ENCODE assay signal across 8 cellular contexts in the genomic region with DNA sequence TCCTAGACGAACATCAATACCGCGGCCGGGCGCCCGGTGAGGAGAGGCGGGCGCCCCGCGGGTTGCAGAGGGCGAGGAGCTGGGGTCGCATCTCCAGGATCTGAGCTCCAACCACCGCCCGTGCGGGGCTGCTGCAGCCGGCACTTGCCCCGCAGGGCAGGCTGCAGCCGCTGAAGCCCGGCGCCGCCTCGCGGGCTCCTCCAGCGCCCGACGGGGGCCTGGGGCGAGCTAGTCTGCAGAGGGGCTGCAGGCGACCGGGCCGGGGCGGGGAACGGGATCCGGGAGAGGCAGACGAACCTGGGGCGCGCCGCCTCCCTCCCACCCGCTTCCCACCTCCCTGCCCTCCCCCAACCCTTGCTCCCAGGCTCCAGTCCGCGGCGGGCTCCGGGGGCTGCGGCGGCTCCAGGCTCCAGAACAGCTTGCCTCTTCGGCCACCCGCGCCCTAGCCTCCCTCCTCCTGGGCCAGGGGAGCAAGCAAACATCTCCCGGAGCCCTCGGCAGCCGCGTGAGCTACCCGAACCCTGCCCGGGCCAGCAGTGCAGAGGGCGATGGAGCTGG. TPM values are rescaled to one million over a fixed set of nuclear protein-coding genes. Genes with fewer than 3 reads are reported as not detected.
A peak's percentile ranks its signal among the peaks of the same experiment; 100 is the strongest.
DNase-seq lines count a peak whose midpoint lies in the region; ATAC-seq and TF ChIP-seq lines count a peak whose summit lies in the region.

No MANE protein-coding gene starts in this region.

- H3K27me3 ChIP-seq in ascending aorta = no peaks in the 10 kb centered on the region
- H3K27me3 ChIP-seq in iPS-15b (ENCODE audit: control insufficient read depth, insufficient read depth, low read length) = peaks cover 76% of the 10 kb centered on the region
- peaks cover 10 to 92% (median 63%) of the 10 kb centered on the region in 7 donors for H3K27me3 ChIP-seq in spleen (replicated peaks in 1 of 7)
- peaks cover 0 to 4% of the 10 kb centered on the region in 2 donors for H3K27me3 ChIP-seq in naive thymus-derived CD4-positive, alpha-beta T cell (ENCODE audit: control insufficient read depth in 2 of 2, insufficient read depth in 2 of 2, low read length in 2 of 2)

- peaks cover 0 to 8% of the 10 kb centered on the region in 2 donors for H3K4me1 ChIP-seq in ascending aorta
- peaks cover 4% of the 10 kb centered on the region for H3K4me1 ChIP-seq in iPS-15b (ENCODE audit: control insufficient read depth, insufficient read depth, low read length)
- peaks cover 12 to 55% (median 45%) of the 10 kb centered on the region in 6 donors for H3K4me1 ChIP-seq in spleen
- no peaks in the 10 kb centered on the region for H3K4me1 ChIP-seq in naive thymus-derived CD4-positive, alpha-beta T cell (ENCODE audit: control insufficient read depth in 2 of 2, insufficient read depth in 2 of 2, low read length in 2 of 2)

- H3K36me3 ChIP-seq in ascending aorta = no peaks in the 10 kb centered on the region
- H3K36me3 ChIP-seq in iPS-15b (ENCODE audit: control insufficient read depth, insufficient read depth, low read length) = no peaks in the 10 kb centered on the region
- H3K36me3 ChIP-seq in spleen = no peaks in the 10 kb centered on the region
- H3K36me3 ChIP-seq in naive thymus-derived CD4-positive, alpha-beta T cell (ENCODE audit: control insufficient read depth in 2 of 3, insufficient read depth in 3 of 3, low read length in 3 of 3) = no peaks in the 10 kb centered on the region

- WGBS in spleen, 5 donors = 0 to 4% (median 2%) methylated on average over 1 to 54 of the region's 54 CpGs

- intact Hi-C loops in ascending aorta (cut with DNase I) = loop anchor here (2.0 to 10.0 kb wide), 7 partner anchors 25 to 743 kb away; no protein-coding TSS in a partner anchor
- intact Hi-C loops in spleen (cut with DNase I; ENCODE audit: low total_unique reads) = no loop called here
- intact Hi-C loops in naive thymus-derived CD4-positive, alpha-beta T cell (cut with micrococcal nuclease) = no loop called here

- POLR2A ChIA-PET in naive thymus-derived CD4-positive, alpha-beta T cell (lab: Charles Lee) = no interaction called here

- CTCF ChIA-PET in naive thymus-derived CD4-positive, alpha-beta T cell (lab: Charles Lee) = no interaction called here

- peak overlapping the region; percentile 87 to 89 for H3K27ac ChIP-seq in ascending aorta
- H3K27ac ChIP-seq in spleen = peak overlapping the region in 5 of 8 donors; percentile 8 to 68 (median 29)
- H3K27ac ChIP-seq in naive thymus-derived CD4-positive, alpha-beta T cell (ENCODE audit: low read depth, low read length) = no peak overlapping the region

- TF ChIP-seq POLR2A in spleen (IDR thresholded peaks at IDR 0.05) = no peak

- ATAC-seq in naive thymus-derived CD4-positive, alpha-beta T cell = no peak

- H3K9me3 ChIP-seq in ascending aorta = no peaks in the 10 kb centered on the region
- no peaks in the 10 kb centered on the region for H3K9me3 ChIP-seq in iPS-15b (ENCODE audit: control insufficient read depth, insufficient read depth, low read length)
- peaks cover 0 to 5% (median 0%) of the 10 kb centered on the region in 8 donors for H3K9me3 ChIP-seq in spleen
- H3K9me3 ChIP-seq in naive thymus-derived CD4-positive, alpha-beta T cell (ENCODE audit: control insufficient read depth in 2 of 3, low read length in 3 of 3) = no peaks in the 10 kb centered on the region

- H3K27me3 Mint-ChIP-seq in naive thymus-derived CD4-positive, alpha-beta T cell = peaks cover 64 to 80% (median 71%) of the 10 kb centered on the region in 5 donors

- peak; percentile 31 for DNase-seq in NCI-H146 (lab: John Stamatoyannopoulos, UW)
- DNase-seq in NCI-H146 treated with DMSO at 0.1 percent for 48 hours (lab: John Stamatoyannopoulos, UW; ENCODE audit: unreplicated experiment) = no peak
- no peak for DNase-seq in ascending aorta (ENCODE audit: low spot score in 2 of 2)
- peak; percentile 78 for DNase-seq in spleen
- DNase-seq in GOT3 (lab: John Stamatoyannopoulos, UW) = no peak
- DNase-seq in naive thymus-derived CD4-positive, alpha-beta T cell = no peak
- DNase-seq in effector CD8-positive, alpha-beta T cell (lab: John Stamatoyannopoulos, UW) = no peak

- H3K4me1 Mint-ChIP-seq in naive thymus-derived CD4-positive, alpha-beta T cell = peaks cover 5 to 25% (median 20%) of the 10 kb centered on the region in 7 donors

- peak overlapping the region; percentile 71 to 73 for H3K4me3 ChIP-seq in ascending aorta
- peak overlapping the region; percentile 74 for H3K4me3 ChIP-seq in iPS-15b (ENCODE audit: low read depth, low read length)
- H3K4me3 ChIP-seq in spleen = peak overlapping the region; percentile 25 to 72 (median 44)
- no peak overlapping the region for H3K4me3 ChIP-seq in naive thymus-derived CD4-positive, alpha-beta T cell (ENCODE audit: low read length)

- peaks cover 0 to 16% (median 5%) of the 10 kb centered on the region in 11 donors for H3K9me3 Mint-ChIP-seq in naive thymus-derived CD4-positive, alpha-beta T cell

- peak overlapping the region in 1 of 9 donors; percentile 13 for H3K27ac Mint-ChIP-seq in naive thymus-derived CD4-positive, alpha-beta T cell

- peaks cover 0 to 13% (median 5%) of the 10 kb centered on the region in 5 donors for H3K36me3 Mint-ChIP-seq in naive thymus-derived CD4-positive, alpha-beta T cell

- TF ChIP-seq CTCF in ascending aorta (IDR thresholded peaks at IDR 0.05) (no peak), spleen (IDR thresholded peaks at IDR 0.05 in 8 of 11, conservative IDR thresholded peaks at IDR 0.05 in 3 of 11) (no peak)

- peak overlapping the region in 2 of 10 donors; percentile 33 to 50 for H3K4me3 Mint-ChIP-seq in naive thymus-derived CD4-positive, alpha-beta T cell

- H3K9ac ChIP-seq in iPS-15b (ENCODE audit: low read depth, low read length) = no peak overlapping the region

RNA-seq across cellular contexts. Expression of a gene that starts 0.9 kb away (rescaled TPM):
- total RNA-seq in ascending aorta (11.9 TPM), spleen (1 to 10 TPM in 6 of 7 donors, under 1 TPM in 1; 0.66 to 4.5 (median 1.4) TPM)
- polyA plus RNA-seq in spleen = under 1 TPM; 0.09 to 0.20 (median 0.19) TPM
- under 1 TPM in 2 of 5 experiments, not detected in 3; 0.32 to 0.47 TPM for total RNA-seq in naive thymus-derived CD4-positive, alpha-beta T cell
- not detected for polyA plus RNA-seq in naive thymus-derived CD4-positive, alpha-beta T cell

Comparison
In these comparisons a context has a peak if more than half of its experiments do, and no peak if none do; other contexts are left out.
1. DNase-seq: peak in NCI-H146 (single experiment) and spleen (single experiment); none in NCI-H146 treated with DMSO at 0.1 percent for 48 hours (single experiment), ascending aorta (0 of 2), GOT3 (single experiment), naive thymus-derived CD4-positive, alpha-beta T cell (0 of 9) and effector CD8-positive, alpha-beta T cell (single experiment).